ENCODE assay signal across 9 cellular contexts in the genomic region with DNA sequence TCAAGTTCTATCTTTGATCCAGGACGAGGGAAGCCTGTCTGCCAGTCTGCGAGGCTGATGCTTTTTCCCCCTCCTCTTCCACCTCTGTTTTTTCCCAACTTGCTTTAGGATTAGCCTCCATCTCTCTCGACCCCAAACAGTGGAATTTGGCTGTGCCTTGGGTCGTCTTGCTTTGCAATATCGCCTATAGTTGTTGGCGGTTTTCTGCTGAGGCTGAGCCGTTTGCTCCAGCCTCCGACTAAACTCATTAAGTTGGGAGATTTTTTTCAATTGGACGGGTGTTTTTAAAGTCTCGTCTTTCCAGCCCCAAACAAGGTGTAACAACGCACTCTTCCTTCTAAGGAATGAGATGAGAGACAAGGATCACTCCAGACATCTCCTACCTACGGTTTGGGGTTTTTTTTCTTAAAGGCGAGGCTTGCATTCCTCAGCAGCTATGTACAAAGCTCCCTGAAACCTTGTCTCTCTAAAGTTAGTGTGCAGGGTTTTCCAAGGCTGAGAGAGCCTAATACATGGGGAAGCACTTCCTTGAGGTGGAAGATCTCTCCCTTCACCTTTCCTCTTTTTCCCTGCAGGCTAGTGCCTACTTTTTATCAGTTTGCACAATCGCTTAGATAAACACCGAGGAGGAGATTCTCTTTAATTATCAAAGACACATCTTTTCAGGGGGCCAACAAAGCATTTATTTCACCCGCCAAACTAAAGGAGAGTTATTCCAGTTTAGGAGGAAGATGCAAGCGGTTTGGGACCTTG. TPM values are rescaled to one million over a fixed set of nuclear protein-coding genes. Genes with fewer than 3 reads are reported as not detected.
A peak's percentile ranks its signal among the peaks of the same experiment; 100 is the strongest.
DNase-seq lines count a peak whose midpoint lies in the region; ATAC-seq, FAIRE-seq and TF ChIP-seq lines count a peak whose summit lies in the region.
"Had no signal": no experiment of that assay in that cellular context is flagged by ENCODE, and none has a peak within 500 bp of the region (broad histone marks: within the 10 kb centered on the region; RNA-seq: fewer than 3 reads in every experiment).

No MANE protein-coding gene starts in this region.

- H3K27me3 ChIP-seq in HL-60 (ENCODE audit: insufficient read depth, poor library complexity, severe bottlenecking) (no peaks in the 10 kb centered on the region), kidney epithelial cell (ENCODE audit: control insufficient read depth, insufficient read depth, low read length) (no peaks in the 10 kb centered on the region), suprapubic skin (peaks cover 77% of the 10 kb centered on the region), small intestine (ENCODE audit: control insufficient read depth in 2 of 2, insufficient read depth in 2 of 2, low read length in 2 of 2) (peaks cover 5 to 14% of the 10 kb centered on the region in 2 donors)

- intact Hi-C loops in left colon (cut with DNase I, micrococcal nuclease): loop anchor here in 1 of 2 donors (10.0 kb wide), 1 partner anchor 1071 kb away; no protein-coding TSS in a partner anchor

- TF ChIP-seq CTCF in HL-60 (IDR thresholded peaks at IDR 0.05; ENCODE audit: insufficient read depth, low read length): no peak
- no peak for TF ChIP-seq CTCF in kidney epithelial cell (IDR thresholded peaks at IDR 0.05; ENCODE audit: insufficient read depth, low read length, poor library complexity, severe bottlenecking)
- no peak for TF ChIP-seq CTCF in suprapubic skin (IDR thresholded peaks at IDR 0.05)

- ATAC-seq in left colon: no peak

- no peaks in the 10 kb centered on the region for H3K9me3 ChIP-seq in suprapubic skin
- H3K9me3 ChIP-seq in small intestine (ENCODE audit: control insufficient read depth, low read depth): no peaks in the 10 kb centered on the region

- DNase-seq in HL-60 (ENCODE audit: low read depth in 1 of 2, low spot score in 1 of 2) (no peak), astrocyte of the hippocampus (ENCODE audit: low read depth, low spot score) (peak; percentile 42), kidney epithelial cell (ENCODE audit: low read depth) (no peak), suprapubic skin (ENCODE audit: low spot score in 2 of 2) (no peak), T-helper 9 cell (no peak), left colon (no peak), DMS 273 treated with DMSO at 0.1 percent for 48 hours (lab: John Stamatoyannopoulos, UW) (no peak), small intestine (no peak)
- DNase-seq: NCI-H1436 treated with DMSO at 0.1 percent for 48 hours had no signal

- peaks cover 39% of the 10 kb centered on the region for H3K4me1 ChIP-seq in suprapubic skin
- no peaks in the 10 kb centered on the region for H3K4me1 ChIP-seq in small intestine (ENCODE audit: control insufficient read depth in 2 of 2, insufficient read depth in 1 of 2, low read depth in 1 of 2, low read length in 1 of 2)

- WGBS in suprapubic skin: 9% methylated on average over 17 of the region's 17 CpGs
- 6 to 8% (median 7%) methylated on average over 17 of the region's 17 CpGs for WGBS in small intestine, 3 donors

- H3K4me3 ChIP-seq in HL-60 (replicated peaks; ENCODE audit: insufficient read depth, low read length) (peak overlapping the region; percentile 42), kidney epithelial cell (ENCODE audit: low read depth, low read length) (peak overlapping the region; percentile 82), suprapubic skin (peak overlapping the region; percentile 49), small intestine (ENCODE audit: low read depth in 1 of 2, low read length in 2 of 2) (no peak overlapping the region)

- TF ChIP-seq EP300 in suprapubic skin (IDR thresholded peaks at IDR 0.05): no peak

- no peak for TF ChIP-seq POLR2A in suprapubic skin (IDR thresholded peaks at IDR 0.05)

- no peak for FAIRE-seq in small intestine (lab: Jason Lieb, UNC)

- H3K27ac ChIP-seq in HL-60 (replicated peaks): peak overlapping the region; percentile 81
- peak overlapping the region; percentile 82 for H3K27ac ChIP-seq in suprapubic skin
- H3K27ac ChIP-seq in small intestine (ENCODE audit: low read depth in 1 of 2, low read length in 1 of 2): peak overlapping the region in 1 of 2 donors; percentile 76

- H3K36me3 ChIP-seq in kidney epithelial cell (ENCODE audit: control insufficient read depth, insufficient read depth, low read length) (no peaks in the 10 kb centered on the region), suprapubic skin (no peaks in the 10 kb centered on the region), small intestine (ENCODE audit: control insufficient read depth in 2 of 2, insufficient read depth in 2 of 2, low read length in 2 of 2) (no peaks in the 10 kb centered on the region)

RNA-seq across cellular contexts. Expression of a gene that starts 4.7 kb away (rescaled TPM):
- total RNA-seq in kidney epithelial cell: 19.1 and 22.9 TPM in 2 replicates
- 10 to 100 TPM in 2 of 4 donors, 1 to 10 TPM in 2; 4.0 to 12.7 (median 7.1) TPM for total RNA-seq in suprapubic skin
- total RNA-seq in left colon: 10 to 100 TPM; 24.9 to 35.3 TPM
- 10 to 100 TPM in 1 of 3 donors, 1 to 10 TPM in 2; 3.6 to 26.3 (median 4.9) TPM for polyA plus RNA-seq in small intestine

Comparison
In these comparisons a context has a peak if more than half of its experiments do, and no peak if none do; other contexts are left out.
1. H3K4me3 ChIP-seq: peak in HL-60 (single experiment), kidney epithelial cell (single experiment) and suprapubic skin (single experiment); none in small intestine (0 of 2).